27 cellular contexts compared by ENCODE assay signal in genomic region chr12:131067993-131068942, GRCh38.
DNase-seq lines count a peak whose midpoint lies in the region; ATAC-seq and TF ChIP-seq lines count a peak whose summit lies in the region.
"Had no signal": no experiment of that assay in that cellular context is flagged by ENCODE, and none has a peak within 500 bp of the region (broad histone marks: within the 10 kb centered on the region; RNA-seq: fewer than 3 reads in every experiment).

No MANE protein-coding gene starts in this region.

- H3K36me3 ChIP-seq in left ventricle myocardium inferior (peaks cover 14% of the 10 kb centered on the region), right atrium auricular region (peaks cover 14% of the 10 kb centered on the region), rectal smooth muscle tissue (ENCODE audit: control insufficient read depth, insufficient read depth, low read length) (no peaks in the 10 kb centered on the region), MM.1S (replicated peaks; ENCODE audit: insufficient read depth, low read length) (no peaks in the 10 kb centered on the region), mucosa of descending colon (ENCODE audit: low read depth) (no peaks in the 10 kb centered on the region)
- H3K36me3 ChIP-seq: brain microvascular endothelial cell, uterus had no signal

- TF ChIP-seq CTCF in left ventricle myocardium inferior (IDR thresholded peaks at IDR 0.05; ENCODE audit: borderline replicate concordance): no peak
- no peak for TF ChIP-seq CTCF in right atrium auricular region (IDR thresholded peaks at IDR 0.05)
- no peak for TF ChIP-seq CTCF in MM.1S (IDR thresholded peaks at IDR 0.05; ENCODE audit: low read length)
- TF ChIP-seq CTCF in mucosa of descending colon (IDR thresholded peaks at IDR 0.05): no peak

- H3K4me1 ChIP-seq in left ventricle myocardium inferior (peaks cover 42% of the 10 kb centered on the region), right atrium auricular region (peaks cover 0 to 41% of the 10 kb centered on the region in 2 donors), rectal smooth muscle tissue (ENCODE audit: control insufficient read depth, insufficient read depth, low read length) (peaks cover 18% of the 10 kb centered on the region), MM.1S (ENCODE audit: low read length) (no peaks in the 10 kb centered on the region), mucosa of descending colon (ENCODE audit: low read depth) (no peaks in the 10 kb centered on the region)

- no peak overlapping the region for H3K27ac ChIP-seq in left ventricle myocardium inferior (replicated peaks)
- peak overlapping the region in 1 of 2 donors; percentile 46 for H3K27ac ChIP-seq in right atrium auricular region
- peak overlapping the region; percentile 83 for H3K27ac ChIP-seq in rectal smooth muscle tissue (ENCODE audit: low read depth, low read length)
- no peak overlapping the region for H3K27ac ChIP-seq in MM.1S (ENCODE audit: low read length)
- H3K27ac ChIP-seq: brain microvascular endothelial cell, epithelial cell of prostate, PC-9, uterus had no signal

- H4K20me1 ChIP-seq in MM.1S (ENCODE audit: insufficient read depth, low read length): no peaks in the 10 kb centered on the region

- intact Hi-C loops in left ventricle myocardium inferior (cut with micrococcal nuclease) (no loop called here), mucosa of descending colon (cut with DNase I, micrococcal nuclease) (no loop called here)

- DNase-seq in left ventricle myocardium inferior (peak; percentile 12), right atrium auricular region (ENCODE audit: low spot score) (no peak), left lobe of liver (ENCODE audit: low spot score) (peak; percentile 12), MM.1S (no peak), cortex of kidney (lab: John Stamatoyannopoulos, UW) (no peak), mucosa of descending colon (no peak)
- DNase-seq: activated CD4-positive, alpha-beta T cell treated with anti-CD3 and anti-CD28 coated beads for 48 hours; activated naive CD4-positive, alpha-beta T cell treated with Interleukin-2 at 50 U/mL for 16 hours; activated T-cell treated with anti-CD3 and anti-CD28 coated beads, Interleukin-2, amount 50 U/mL, for 48 hours; brain microvascular endothelial cell; CD4-positive, alpha-beta memory T cell; effector CD4-positive, alpha-beta T cell; GOT3; naive thymus-derived CD8-positive, alpha-beta T cell; NCI-H510A treated with DMSO at 0.1 percent for 48 hours; NK-92 treated with Interleukin-12 subunit alpha and Interleukin-12 subunit beta, amount 100 ng/mL, for 24 hours; occipital lobe; PC-9; retina; stimulated activated CD4-positive, alpha-beta T cell treated with anti-CD3 and anti-CD28 coated beads, Interleukin-12 subunit alpha, Interleukin-12 subunit beta, amount 100 ng/mL, for 4 hours; stimulated activated CD4-positive, alpha-beta T cell treated with anti-CD3 and anti-CD28 coated beads, Interleukin-4, amount 100 ng/mL, for 1 hour; uterus had no signal

- H3K9ac ChIP-seq in rectal smooth muscle tissue (ENCODE audit: low read length) (no peak overlapping the region), MM.1S (ENCODE audit: low read length) (no peak overlapping the region)

- no peaks in the 10 kb centered on the region for H3K9me2 ChIP-seq in MM.1S (replicated peaks; ENCODE audit: insufficient read depth, low read length)

- H3K4me2 ChIP-seq in MM.1S (ENCODE audit: low read depth, low read length): no peak overlapping the region
- H3K4me2 ChIP-seq: PC-9 had no signal

- ATAC-seq in left lobe of liver (no peak), mucosa of descending colon (no peak), GM18873 (IDR thresholded peaks at IDR 0.05; ENCODE audit: low FRiP score, unreplicated experiment) (no peak)
- ATAC-seq: naive thymus-derived CD8-positive, alpha-beta T cell had no signal

- no peaks in the 10 kb centered on the region for H3F3A ChIP-seq in MM.1S (ENCODE audit: insufficient read depth, low read length)

- H3K27me3 ChIP-seq in left ventricle myocardium inferior (ENCODE audit: low read depth) (no peaks in the 10 kb centered on the region), right atrium auricular region (no peaks in the 10 kb centered on the region), rectal smooth muscle tissue (ENCODE audit: control insufficient read depth, insufficient read depth, low read length) (no peaks in the 10 kb centered on the region), MM.1S (replicated peaks; ENCODE audit: insufficient read depth, low read length) (peaks cover 11% of the 10 kb centered on the region)
- H3K27me3 ChIP-seq: brain microvascular endothelial cell, heart left ventricle, uterus had no signal

- no peak overlapping the region for H3K4me3 ChIP-seq in left ventricle myocardium inferior
- H3K4me3 ChIP-seq in right atrium auricular region: no peak overlapping the region
- H3K4me3 ChIP-seq in rectal smooth muscle tissue (ENCODE audit: low read length): no peak overlapping the region
- no peak overlapping the region for H3K4me3 ChIP-seq in MM.1S (ENCODE audit: low read length)
- no peak overlapping the region for H3K4me3 ChIP-seq in mucosa of descending colon
- H3K4me3 ChIP-seq: GM12878, heart left ventricle, PC-9, uterus had no signal

- no peaks in the 10 kb centered on the region for H3K79me2 ChIP-seq in MM.1S (ENCODE audit: low read length)

- H2AFZ ChIP-seq in MM.1S (ENCODE audit: low read length): no peak overlapping the region
- H2AFZ ChIP-seq: PC-9 had no signal

- H3K9me3 ChIP-seq in left ventricle myocardium inferior (replicated peaks): no peaks in the 10 kb centered on the region
- no peaks in the 10 kb centered on the region for H3K9me3 ChIP-seq in right atrium auricular region
- no peaks in the 10 kb centered on the region for H3K9me3 ChIP-seq in MM.1S (replicated peaks; ENCODE audit: insufficient read depth, low read length)
- H3K9me3 ChIP-seq in mucosa of descending colon: no peaks in the 10 kb centered on the region
- H3K9me3 ChIP-seq: uterus had no signal

Comparison
In these comparisons a context has a peak if more than half of its experiments do, and no peak if none do; other contexts are left out.
1. DNase-seq: peak in left ventricle myocardium inferior (single experiment) and left lobe of liver (single experiment); none in right atrium auricular region (single experiment), MM.1S (single experiment), cortex of kidney (single experiment) and mucosa of descending colon (0 of 3).